Comparison of ENCODE assay signal across 18 cellular contexts in genomic region chr4:184335520-184335919, GRCh38.
DNase-seq lines count a peak whose midpoint lies in the region; ATAC-seq and TF ChIP-seq lines count a peak whose summit lies in the region.
"Had no signal": no experiment of that assay in that cellular context is flagged by ENCODE, and none has a peak within 500 bp of the region (broad histone marks: within the 10 kb centered on the region; RNA-seq: fewer than 3 reads in every experiment).

No MANE protein-coding gene starts in this region.

- peak overlapping the region; percentile 30; the same call in 1 of the 2 replicates for H2AFZ ChIP-seq in OCI-LY7 (ENCODE audit: low read length)

- H4K20me1 ChIP-seq in OCI-LY7 (ENCODE audit: insufficient read depth, low read length), result no peaks in the 10 kb centered on the region

- DNase-seq in activated T-cell treated with anti-CD3 and anti-CD28 coated beads, Interleukin-2, amount 50 U/mL, for 24 hours, result no peak
- no peak for DNase-seq in activated T-cell treated with anti-CD3 and anti-CD28 coated beads, Interleukin-2, amount 50 U/mL, for 1 hour
- DNase-seq in OCI-LY7 (ENCODE audit: low spot score), result no peak
- peak; percentile 36 for DNase-seq in amniotic epithelial cell (ENCODE audit: low read depth)
- no peak for DNase-seq in type B pancreatic cell (ENCODE audit: extremely low spot score, unreplicated experiment)
- DNase-seq: activated CD4-positive, CD25-positive, alpha-beta regulatory T cell; effector CD4-positive, alpha-beta T cell; mesenchymal stem cell; NCI-H1092; NCI-H187; NCI-H69; nucleus accumbens; T-helper 9 cell had no signal

- TF ChIP-seq CTCF in OCI-LY7 (conservative IDR thresholded peaks at IDR 0.05; ENCODE audit: low read length) (no peak), type B pancreatic cell (conservative IDR thresholded peaks at IDR 0.05) (no peak)

- H3K36me3 ChIP-seq in OCI-LY7 (ENCODE audit: insufficient read depth, low read length), result no peaks in the 10 kb centered on the region; the same call in 1 of the 2 replicates

- intact Hi-C loops in OCI-LY7 (cut with micrococcal nuclease; ENCODE audit: unreplicated experiment), result no loop called here

- POLR2A ChIA-PET in OCI-LY7 (lab: Charles Lee), result interaction anchor here (0.7 to 2.2 kb wide), 9 partner anchors 9 to 112 kb away, joined by 3 to 12 read pairs (median 3); no protein-coding TSS in a partner anchor

- peaks cover 28% of the 10 kb centered on the region for H3K9me3 ChIP-seq in OCI-LY7 (ENCODE audit: low read length)

- no TSS peak for BruUV-seq in OCI-LY7 (replicated peaks; lab: Mats Ljungman, UMichigan)

- ATAC-seq in HG03039 (IDR thresholded peaks at IDR 0.05; ENCODE audit: unreplicated experiment) (no peak), GM21367 (IDR thresholded peaks at IDR 0.05; ENCODE audit: unreplicated experiment) (no peak)

- peaks cover 39% of the 10 kb centered on the region for H3K4me1 ChIP-seq in OCI-LY7 (ENCODE audit: insufficient read depth, low read length, poor library complexity, severe bottlenecking)

- peaks cover 17% of the 10 kb centered on the region for H3K4me1 Mint-ChIP-seq in activated T-cell treated with anti-CD3 and anti-CD28 coated beads, Interleukin-2, amount 50 U/mL, for 24 hours (ENCODE audit: low read depth)
- peaks cover 44% of the 10 kb centered on the region for H3K4me1 Mint-ChIP-seq in stimulated activated naive CD8-positive, alpha-beta T cell treated with anti-CD3 and anti-CD28 coated beads, Interleukin-15, Interleukin-2, amounts not matched to agents 100 ng/mL and 50 ng/mL, for 24 hours (ENCODE audit: low read depth)
- H3K4me1 Mint-ChIP-seq in type B pancreatic cell (ENCODE audit: unreplicated experiment), result peaks cover 15% of the 10 kb centered on the region
- H3K4me1 Mint-ChIP-seq: brain had no signal

- H3K4me3 Mint-ChIP-seq in activated T-cell treated with anti-CD3 and anti-CD28 coated beads, Interleukin-2, amount 50 U/mL, for 24 hours, result no peak overlapping the region
- H3K4me3 Mint-ChIP-seq in stimulated activated naive CD8-positive, alpha-beta T cell treated with anti-CD3 and anti-CD28 coated beads, Interleukin-15, Interleukin-2, amounts not matched to agents 100 ng/mL and 50 ng/mL, for 24 hours, result peak overlapping the region; percentile 1
- H3K4me3 Mint-ChIP-seq in type B pancreatic cell, result no peak overlapping the region
- H3K4me3 Mint-ChIP-seq: B cell, brain had no signal

- no peaks in the 10 kb centered on the region for H3K27me3 Mint-ChIP-seq in activated T-cell treated with anti-CD3 and anti-CD28 coated beads, Interleukin-2, amount 50 U/mL, for 24 hours
- no peaks in the 10 kb centered on the region for H3K27me3 Mint-ChIP-seq in stimulated activated naive CD8-positive, alpha-beta T cell treated with anti-CD3 and anti-CD28 coated beads, Interleukin-15, Interleukin-2, amounts not matched to agents 100 ng/mL and 50 ng/mL, for 24 hours
- H3K27me3 Mint-ChIP-seq in type B pancreatic cell, result no peaks in the 10 kb centered on the region
- H3K27me3 Mint-ChIP-seq: B cell, brain had no signal

- CTCF ChIA-PET in OCI-LY7 (lab: Charles Lee; ENCODE audit: unreplicated experiment), result no interaction called here

- H3K79me2 ChIP-seq in OCI-LY7 (ENCODE audit: insufficient read depth, low read depth, low read length), result no peaks in the 10 kb centered on the region

- no peak overlapping the region for H3K4me2 ChIP-seq in OCI-LY7 (ENCODE audit: low read length)

- H3K27ac Mint-ChIP-seq in activated T-cell treated with anti-CD3 and anti-CD28 coated beads, Interleukin-2, amount 50 U/mL, for 24 hours, result peak overlapping the region; percentile 22
- H3K27ac Mint-ChIP-seq in stimulated activated naive CD8-positive, alpha-beta T cell treated with anti-CD3 and anti-CD28 coated beads, Interleukin-15, Interleukin-2, amounts not matched to agents 100 ng/mL and 50 ng/mL, for 24 hours, result peak overlapping the region; percentile 57
- no peak overlapping the region for H3K27ac Mint-ChIP-seq in type B pancreatic cell
- H3K27ac Mint-ChIP-seq: brain had no signal

- H3K36me3 Mint-ChIP-seq in activated T-cell treated with anti-CD3 and anti-CD28 coated beads, Interleukin-2, amount 50 U/mL, for 24 hours (ENCODE audit: low read depth), result peaks cover 7% of the 10 kb centered on the region
- no peaks in the 10 kb centered on the region for H3K36me3 Mint-ChIP-seq in stimulated activated naive CD8-positive, alpha-beta T cell treated with anti-CD3 and anti-CD28 coated beads, Interleukin-15, Interleukin-2, amounts not matched to agents 100 ng/mL and 50 ng/mL, for 24 hours (ENCODE audit: low read depth)
- no peaks in the 10 kb centered on the region for H3K36me3 Mint-ChIP-seq in type B pancreatic cell
- H3K36me3 Mint-ChIP-seq: brain had no signal

- no peak overlapping the region for H3K4me3 ChIP-seq in OCI-LY7 (ENCODE audit: low read depth, low read length, poor library complexity, severe bottlenecking)

- peaks cover 18% of the 10 kb centered on the region for H3K9me3 Mint-ChIP-seq in activated T-cell treated with anti-CD3 and anti-CD28 coated beads, Interleukin-2, amount 50 U/mL, for 24 hours
- peaks cover 4% of the 10 kb centered on the region for H3K9me3 Mint-ChIP-seq in stimulated activated naive CD8-positive, alpha-beta T cell treated with anti-CD3 and anti-CD28 coated beads, Interleukin-15, Interleukin-2, amounts not matched to agents 100 ng/mL and 50 ng/mL, for 24 hours
- peaks cover 5% of the 10 kb centered on the region for H3K9me3 Mint-ChIP-seq in type B pancreatic cell

- no peaks in the 10 kb centered on the region for H3K9me2 ChIP-seq in OCI-LY7 (ENCODE audit: insufficient read depth, low read length)

- no peak overlapping the region for H3K27ac ChIP-seq in OCI-LY7 (ENCODE audit: low read depth, low read length, poor library complexity, severe bottlenecking)
